ENCODE assay signal across 9 cellular contexts in the genomic region with DNA sequence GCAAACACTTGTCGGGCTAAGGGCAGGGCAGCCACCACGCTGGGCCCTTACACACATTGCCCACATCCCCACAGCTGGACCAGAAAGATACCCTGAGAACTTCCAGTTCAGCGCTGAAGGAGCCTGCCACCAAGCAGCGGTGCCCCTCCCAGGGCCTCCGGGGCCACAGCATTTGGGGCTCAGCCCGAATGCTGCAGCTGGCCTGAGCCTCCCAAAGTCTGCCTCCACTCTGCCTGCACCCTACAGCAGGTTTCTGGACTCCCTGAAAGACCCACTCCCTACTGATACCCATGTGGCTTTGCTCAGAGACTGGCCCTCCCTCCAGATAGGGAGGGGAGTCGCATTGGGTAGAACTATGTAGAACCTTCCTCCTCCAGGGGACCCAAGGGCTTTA. TPM values are rescaled to one million over a fixed set of nuclear protein-coding genes. Genes with fewer than 3 reads are reported as not detected.
DNase-seq lines count a peak whose midpoint lies in the region; ATAC-seq, FAIRE-seq and TF ChIP-seq lines count a peak whose summit lies in the region.
"Had no signal": no experiment of that assay in that cellular context is flagged by ENCODE, and none has a peak within 500 bp of the region (broad histone marks: within the 10 kb centered on the region; RNA-seq: fewer than 3 reads in every experiment).

No MANE protein-coding gene starts in this region.

- peaks cover 11 to 35% (median 20%) of the 10 kb centered on the region in 4 donors for H3K4me1 Mint-ChIP-seq in CD4-positive, alpha-beta memory T cell
- peaks cover 25% of the 10 kb centered on the region for H3K4me1 Mint-ChIP-seq in neural progenitor cell

- no peaks in the 10 kb centered on the region for H3K27me3 Mint-ChIP-seq in CD4-positive, alpha-beta memory T cell
- H3K27me3 Mint-ChIP-seq in neural progenitor cell (ENCODE audit: insufficient read depth, low read depth), result peaks cover 5% of the 10 kb centered on the region

- peaks cover 13% of the 10 kb centered on the region for H4K20me1 ChIP-seq in neural progenitor cell (ENCODE audit: low read depth)

- no peak for FAIRE-seq in GM12892 (lab: Jason Lieb, UNC)

- no peak for DNase-seq in CD4-positive, alpha-beta memory T cell
- DNase-seq in brain microvascular endothelial cell, result no peak
- DNase-seq in neural progenitor cell (ENCODE audit: low spot score), result no peak
- DNase-seq in GM12892 (ENCODE audit: insufficient read length), result no peak

- H3K27ac Mint-ChIP-seq in CD4-positive, alpha-beta memory T cell, result peak overlapping the region; percentile 96 to 98 (median 97)
- no peak overlapping the region for H3K27ac Mint-ChIP-seq in neural progenitor cell

- no peaks in the 10 kb centered on the region for H3K9me3 Mint-ChIP-seq in CD4-positive, alpha-beta memory T cell
- H3K9me3 Mint-ChIP-seq in neural progenitor cell, result no peaks in the 10 kb centered on the region

- peaks cover 0 to 10% of the 10 kb centered on the region in 2 donors for H3K36me3 Mint-ChIP-seq in CD4-positive, alpha-beta memory T cell
- H3K36me3 Mint-ChIP-seq in neural progenitor cell, result peaks cover 3% of the 10 kb centered on the region

- no peaks in the 10 kb centered on the region for H3K9me3 ChIP-seq in CD4-positive, alpha-beta memory T cell (ENCODE audit: control insufficient read depth in 1 of 2, low read length in 2 of 2)
- no peaks in the 10 kb centered on the region for H3K9me3 ChIP-seq in KOPT-K1 (ENCODE audit: insufficient read depth, low read length, poor library complexity, severe bottlenecking)
- H3K9me3 ChIP-seq in neural progenitor cell (ENCODE audit: low read depth), result no peaks in the 10 kb centered on the region

- H2AFZ ChIP-seq in neural progenitor cell (replicated peaks), result no peak overlapping the region

- TF ChIP-seq POLR2A in GM12892 (IDR thresholded peaks at IDR 0.05; ENCODE audit: low read depth, low read length), result no peak

- intact Hi-C loops in CD4-positive, alpha-beta memory T cell (cut with micrococcal nuclease), result loop anchor here (5.0 kb wide), 1 partner anchor 41 kb away; the partner anchor contains the start of gene ARHGDIA

- H3K79me2 ChIP-seq in neural progenitor cell (ENCODE audit: low read depth), result peaks cover 59% of the 10 kb centered on the region

- H3K9ac ChIP-seq in neural progenitor cell, result no peak overlapping the region

- H3K36me3 ChIP-seq in CD4-positive, alpha-beta memory T cell (ENCODE audit: insufficient read depth, low read length), result no peaks in the 10 kb centered on the region
- H3K36me3 ChIP-seq in KOPT-K1 (ENCODE audit: insufficient read depth, low read length) (no peaks in the 10 kb centered on the region), brain microvascular endothelial cell (replicated peaks) (no peaks in the 10 kb centered on the region), neural progenitor cell (no peaks in the 10 kb centered on the region)
- H3K36me3 ChIP-seq: cardiac muscle cell had no signal

- H3F3A ChIP-seq in neural progenitor cell (ENCODE audit: low read depth), result peaks cover 9% of the 10 kb centered on the region

- peak overlapping the region; percentile 67 for H3K27ac ChIP-seq in CD4-positive, alpha-beta memory T cell (ENCODE audit: low read depth, low read length)
- H3K27ac ChIP-seq in KOPT-K1 (ENCODE audit: low read depth, low read length, poor library complexity, severe bottlenecking) (peak overlapping the region; percentile 69), brain microvascular endothelial cell (peak overlapping the region; percentile 66), neural progenitor cell (no peak overlapping the region)

- in situ Hi-C loops in brain microvascular endothelial cell (cut with HindIII; ENCODE audit: low pct_ligation_motif_present, low sequenced_read_pairs), result no loop called here

- CTCF ChIA-PET in CD4-positive, alpha-beta memory T cell (lab: Charles Lee; ENCODE audit: partially characterized antibody), result no interaction called here

- TF ChIP-seq CTCF in brain microvascular endothelial cell (IDR thresholded peaks at IDR 0.05; ENCODE audit: low read depth, low read length, missing control alignments) (no peak), neural progenitor cell (IDR thresholded peaks at IDR 0.05) (no peak)

- H3K4me3 Mint-ChIP-seq in CD4-positive, alpha-beta memory T cell, result peak overlapping the region; percentile 89 to 97 (median 94)
- H3K4me3 Mint-ChIP-seq in neural progenitor cell, result peak overlapping the region; percentile 94

- no peaks in the 10 kb centered on the region for H3K27me3 ChIP-seq in CD4-positive, alpha-beta memory T cell (ENCODE audit: insufficient read depth, low read length)
- H3K27me3 ChIP-seq in brain microvascular endothelial cell (replicated peaks) (no peaks in the 10 kb centered on the region), neural progenitor cell (no peaks in the 10 kb centered on the region)
- H3K27me3 ChIP-seq: cardiac muscle cell had no signal

- H3K4me2 ChIP-seq in neural progenitor cell, result peak overlapping the region; percentile 100

- H3K4me1 ChIP-seq in CD4-positive, alpha-beta memory T cell (ENCODE audit: insufficient read depth, low read length), result peaks cover 23% of the 10 kb centered on the region
- H3K4me1 ChIP-seq in neural progenitor cell, result peaks cover 12% of the 10 kb centered on the region

- POLR2A ChIA-PET in CD4-positive, alpha-beta memory T cell (lab: Charles Lee; ENCODE audit: partially characterized antibody), result interaction anchor here (0.6 to 0.7 kb wide), 2 partner anchors 38 to 137 kb away, joined by 3 read pairs; no protein-coding TSS in a partner anchor

- H3K4me3 ChIP-seq in CD4-positive, alpha-beta memory T cell (ENCODE audit: low read length in 2 of 2), result peak overlapping the region in 1 of 2 donors; percentile 50
- H3K4me3 ChIP-seq in brain microvascular endothelial cell (ENCODE audit: low read depth, low read length) (no peak overlapping the region), neural progenitor cell (no peak overlapping the region)

- ATAC-seq in GM18907 (IDR thresholded peaks at IDR 0.05; ENCODE audit: unreplicated experiment) (no peak), HG02970 (IDR thresholded peaks at IDR 0.05; ENCODE audit: low FRiP score, unreplicated experiment) (no peak), HG02759 (IDR thresholded peaks at IDR 0.05; ENCODE audit: unreplicated experiment) (no peak)

RNA-seq across cellular contexts. Expression of gene MCRIP1, which starts 1.5 kb away (rescaled TPM):
- total RNA-seq in CD4-positive, alpha-beta memory T cell, result 10 to 100 TPM; 65.8 to 71.0 TPM
- 10 to 100 TPM; 66.7 to 87.2 TPM for polyA plus RNA-seq in CD4-positive, alpha-beta memory T cell
- total RNA-seq in neural progenitor cell (ENCODE audit: low replicate concordance), result 45.6 and 110 TPM in 2 replicates
- polyA plus RNA-seq in GM12892 (2012; ENCODE audit: missing spikeins), result 12.6 TPM

RNA-seq across cellular contexts. Expression of gene PPP1R27, which starts 3.3 kb away (rescaled TPM):
- not detected for total RNA-seq in CD4-positive, alpha-beta memory T cell
- polyA plus RNA-seq in CD4-positive, alpha-beta memory T cell, result under 1 TPM in 1 of 2 donors, not detected in 1; 0.18 TPM
- total RNA-seq in neural progenitor cell (ENCODE audit: low replicate concordance), result 0.12 TPM in 1 of 2 replicates, not detected in the other
- polyA plus RNA-seq in GM12892 (2012; ENCODE audit: missing spikeins), result 0.68 TPM
- total RNA-seq: cardiac muscle cell had no signal
- polyA plus RNA-seq: cardiac muscle cell had no signal

RNA-seq across cellular contexts. Expression of gene GCGR, which starts 27.6 kb away (rescaled TPM):
- not detected for total RNA-seq in CD4-positive, alpha-beta memory T cell
- polyA plus RNA-seq in CD4-positive, alpha-beta memory T cell, result not detected
- total RNA-seq in neural progenitor cell (ENCODE audit: low replicate concordance), result not detected in 2 replicates
- polyA plus RNA-seq in GM12892 (2012; ENCODE audit: missing spikeins), result not detected

RNA-seq across cellular contexts. Expression of gene P4HB, which starts 28.8 kb away (rescaled TPM):
- 100 to 1,000 TPM; 392 to 409 TPM for total RNA-seq in CD4-positive, alpha-beta memory T cell
- polyA plus RNA-seq in CD4-positive, alpha-beta memory T cell, result 100 to 1,000 TPM; 272 to 339 TPM
- total RNA-seq in neural progenitor cell (ENCODE audit: low replicate concordance), result 203 and 344 TPM in 2 replicates
- polyA plus RNA-seq in GM12892 (2012; ENCODE audit: missing spikeins), result 491 TPM

RNA-seq across cellular contexts. Expression of gene ARHGDIA, which starts 39.6 kb away (rescaled TPM):
- 100 to 1,000 TPM; 380 to 382 TPM for total RNA-seq in CD4-positive, alpha-beta memory T cell
- 100 to 1,000 TPM in 1 of 2 donors, 10 to 100 TPM in 1; 84.8 to 205 TPM for polyA plus RNA-seq in CD4-positive, alpha-beta memory T cell
- 25.1 and 47.9 TPM in 2 replicates for total RNA-seq in neural progenitor cell (ENCODE audit: low replicate concordance)
- polyA plus RNA-seq in GM12892 (2012; ENCODE audit: missing spikeins), result 97.5 TPM
